ENCODE assay signal across 19 cellular contexts in the genomic region with DNA sequence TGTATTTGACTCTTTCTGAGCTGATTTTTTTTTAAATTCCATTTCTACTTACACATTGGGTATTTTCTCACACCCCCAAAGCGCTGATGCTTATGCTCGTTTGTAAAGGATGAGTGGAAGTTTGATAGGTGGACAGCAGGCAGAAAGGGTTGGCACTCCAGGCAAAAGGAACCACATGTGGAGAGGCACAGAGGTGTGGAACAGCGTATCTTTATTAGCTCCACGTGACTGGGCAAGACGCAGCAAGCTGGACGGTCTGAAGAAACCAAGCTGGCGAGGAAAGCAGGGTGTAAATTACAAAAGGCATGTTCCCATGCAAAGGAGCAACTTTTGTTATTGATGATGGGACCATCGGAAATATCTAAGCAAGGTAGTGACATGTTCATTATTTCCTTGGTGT.
"Had no signal": no experiment of that assay in that cellular context is flagged by ENCODE, and none has a peak within 500 bp of the region (broad histone marks: within the 10 kb centered on the region; RNA-seq: fewer than 3 reads in every experiment).

No MANE protein-coding gene starts in this region.

- H3K27ac ChIP-seq: esophagus muscularis mucosa, heart right ventricle, left ventricle myocardium inferior, spleen, testis, upper lobe of left lung had no signal

- H3K4me1 ChIP-seq: heart right ventricle, left ventricle myocardium inferior, spleen, testis had no signal

- H3K4me3 ChIP-seq: esophagus muscularis mucosa, heart right ventricle, left ventricle myocardium inferior, spleen, testis, upper lobe of left lung had no signal

- DNase-seq: activated B cell treated with CpG ODN at 0.5 μM for 24 hours; activated CD4-positive, alpha-beta memory T cell treated with anti-CD3 and anti-CD28 coated beads for 36 hours; activated CD4-positive, alpha-beta T cell treated with anti-CD3 and anti-CD28 coated beads for 48 hours; activated gamma-delta T cell; activated naive CD4-positive, alpha-beta T cell treated with anti-CD3 and anti-CD28 coated beads, Interleukin-2, amount 50 U/mL, for 16 hours; activated naive CD8-positive, alpha-beta T cell treated with anti-CD3 and anti-CD28 coated beads, Interleukin-2, amount 50 U/mL, for 24 hours; activated T-cell treated with anti-CD3 and anti-CD28 coated beads for 4 hours; dermis blood vessel endothelial cell; effector CD8-positive, alpha-beta T cell; heart right ventricle; kidney; left ventricle myocardium inferior; spleen; stimulated activated CD4-positive, alpha-beta T cell treated with anti-CD3 and anti-CD28 coated beads, Interleukin-4, amount 100 ng/mL, for 1 hour; stimulated activated naive CD4-positive, alpha-beta T cell; testis; upper lobe of left lung had no signal

- H3K27me3 ChIP-seq: esophagus muscularis mucosa, spleen, testis, upper lobe of left lung had no signal

- ATAC-seq: activated naive CD8-positive, alpha-beta T cell treated with anti-CD3 and anti-CD28 coated beads, Interleukin-2, amount 50 U/mL, for 24 hours; heart right ventricle; natural killer cell treated with Interleukin-12 subunit alpha and Interleukin-12 subunit beta and Interleukin-15 and Interleukin-18, amount 100 ng/mL, for 72 hours had no signal

- H3K36me3 ChIP-seq: esophagus muscularis mucosa, heart right ventricle, left ventricle myocardium inferior, spleen, upper lobe of left lung had no signal

- H3K9me3 ChIP-seq: esophagus muscularis mucosa, left ventricle myocardium inferior, testis, upper lobe of left lung had no signal
